In genomic region chr3:20890124-20890523, GRCh38 we compare ENCODE assay signal across 1 cellular context.
A peak's percentile ranks its signal among the peaks of the same experiment; 100 is the strongest.
TF ChIP-seq lines count a peak whose summit lies in the region.

No MANE protein-coding gene starts in this region.

TF ChIP-seq in K562, 482 proteins besides CTCF, POLR2A, EP300 and RAD21 (continued from another document and continues in another):
- TF ChIP-seq TCF7 (IDR thresholded peaks at IDR 0.05; ENCODE audit: borderline replicate concordance), result peak; percentile 74; the same call in 1 of the 2 replicates
- TF ChIP-seq, protein P1, sequence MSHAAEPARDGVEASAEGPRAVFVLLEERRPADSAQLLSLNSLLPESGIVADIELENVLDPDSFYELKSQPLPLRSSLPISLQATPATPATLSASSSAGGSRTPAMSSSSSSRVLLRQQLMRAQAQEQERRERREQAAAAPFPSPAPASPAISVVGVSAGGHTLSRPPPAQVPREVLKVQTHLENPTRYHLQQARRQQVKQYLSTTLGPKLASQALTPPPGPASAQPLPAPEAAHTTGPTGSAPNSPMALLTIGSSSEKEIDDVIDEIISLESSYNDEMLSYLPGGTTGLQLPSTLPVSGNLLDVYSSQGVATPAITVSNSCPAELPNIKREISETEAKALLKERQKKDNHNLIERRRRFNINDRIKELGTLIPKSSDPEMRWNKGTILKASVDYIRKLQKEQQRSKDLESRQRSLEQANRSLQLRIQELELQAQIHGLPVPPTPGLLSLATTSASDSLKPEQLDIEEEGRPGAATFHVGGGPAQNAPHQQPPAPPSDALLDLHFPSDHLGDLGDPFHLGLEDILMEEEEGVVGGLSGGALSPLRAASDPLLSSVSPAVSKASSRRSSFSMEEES (CRISPR knock-in tag; IDR thresholded peaks at IDR 0.05), result no peak
- no peak for TF ChIP-seq ZNF134 (CRISPR knock-in tag; conservative IDR thresholded peaks at IDR 0.05)
- TF ChIP-seq CREB1 (IDR thresholded peaks at IDR 0.05), result peak; percentile 92
- TF ChIP-seq CREB1 (CRISPR knock-in tag; IDR thresholded peaks at IDR 0.05), result peak; percentile 58; the same call in 1 of the 2 replicates
- no peak for TF ChIP-seq MAFK (IDR thresholded peaks at IDR 0.05; ENCODE audit: low read length)
- TF ChIP-seq ZNF699 (CRISPR knock-in tag; IDR thresholded peaks at IDR 0.05; ENCODE audit: insufficient replicate concordance), result no peak
- TF ChIP-seq, protein P2, sequence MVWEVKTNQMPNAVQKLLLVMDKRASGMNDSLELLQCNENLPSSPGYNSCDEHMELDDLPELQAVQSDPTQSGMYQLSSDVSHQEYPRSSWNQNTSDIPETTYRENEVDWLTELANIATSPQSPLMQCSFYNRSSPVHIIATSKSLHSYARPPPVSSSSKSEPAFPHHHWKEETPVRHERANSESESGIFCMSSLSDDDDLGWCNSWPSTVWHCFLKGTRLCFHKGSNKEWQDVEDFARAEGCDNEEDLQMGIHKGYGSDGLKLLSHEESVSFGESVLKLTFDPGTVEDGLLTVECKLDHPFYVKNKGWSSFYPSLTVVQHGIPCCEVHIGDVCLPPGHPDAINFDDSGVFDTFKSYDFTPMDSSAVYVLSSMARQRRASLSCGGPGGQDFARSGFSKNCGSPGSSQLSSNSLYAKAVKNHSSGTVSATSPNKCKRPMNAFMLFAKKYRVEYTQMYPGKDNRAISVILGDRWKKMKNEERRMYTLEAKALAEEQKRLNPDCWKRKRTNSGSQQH (CRISPR knock-in tag; IDR thresholded peaks at IDR 0.05), result no peak
- TF ChIP-seq U2AF1 (optimal IDR thresholded peaks at IDR 0.05; ENCODE audit: low read depth, low read length), result no peak
- TF ChIP-seq, protein P3, sequence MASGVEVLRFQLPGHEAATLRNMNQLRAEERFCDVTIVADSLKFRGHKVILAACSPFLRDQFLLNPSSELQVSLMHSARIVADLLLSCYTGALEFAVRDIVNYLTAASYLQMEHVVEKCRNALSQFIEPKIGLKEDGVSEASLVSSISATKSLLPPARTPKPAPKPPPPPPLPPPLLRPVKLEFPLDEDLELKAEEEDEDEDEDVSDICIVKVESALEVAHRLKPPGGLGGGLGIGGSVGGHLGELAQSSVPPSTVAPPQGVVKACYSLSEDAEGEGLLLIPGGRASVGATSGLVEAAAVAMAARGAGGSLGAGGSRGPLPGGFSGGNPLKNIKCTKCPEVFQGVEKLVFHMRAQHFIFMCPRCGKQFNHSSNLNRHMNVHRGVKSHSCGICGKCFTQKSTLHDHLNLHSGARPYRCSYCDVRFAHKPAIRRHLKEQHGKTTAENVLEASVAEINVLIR (CRISPR knock-in tag; IDR thresholded peaks at IDR 0.05), result 0 out of 2 replicates have a peak, but pooled peaks have one; percentile 26
- no peak for TF ChIP-seq GATAD2B (IDR thresholded peaks at IDR 0.05; ENCODE audit: borderline replicate concordance)
- TF ChIP-seq ZNF707 (CRISPR knock-in tag; conservative IDR thresholded peaks at IDR 0.05), result no peak
- no peak for TF ChIP-seq POLR2G (IDR thresholded peaks at IDR 0.05; ENCODE audit: low read depth, low read length)
- TF ChIP-seq MEF2A (IDR thresholded peaks at IDR 0.05; ENCODE audit: control insufficient read depth, low read depth, low read length), result peak; percentile 22; the same call in 1 of the 2 replicates
- TF ChIP-seq HNRNPK (IDR thresholded peaks at IDR 0.05; ENCODE audit: low read depth, low read length, poor library complexity, severe bottlenecking), result no peak
- no peak for TF ChIP-seq GATA2 (CRISPR knock-in tag; IDR thresholded peaks at IDR 0.05)
- TF ChIP-seq NFIX (CRISPR knock-in tag; IDR thresholded peaks at IDR 0.05; ENCODE audit: low read depth), result no peak
- no peak for TF ChIP-seq ZNF324 (CRISPR knock-in tag; IDR thresholded peaks at IDR 0.05)
- TF ChIP-seq FOXJ3 (CRISPR knock-in tag; IDR thresholded peaks at IDR 0.05), result no peak
- TF ChIP-seq, protein P4, sequence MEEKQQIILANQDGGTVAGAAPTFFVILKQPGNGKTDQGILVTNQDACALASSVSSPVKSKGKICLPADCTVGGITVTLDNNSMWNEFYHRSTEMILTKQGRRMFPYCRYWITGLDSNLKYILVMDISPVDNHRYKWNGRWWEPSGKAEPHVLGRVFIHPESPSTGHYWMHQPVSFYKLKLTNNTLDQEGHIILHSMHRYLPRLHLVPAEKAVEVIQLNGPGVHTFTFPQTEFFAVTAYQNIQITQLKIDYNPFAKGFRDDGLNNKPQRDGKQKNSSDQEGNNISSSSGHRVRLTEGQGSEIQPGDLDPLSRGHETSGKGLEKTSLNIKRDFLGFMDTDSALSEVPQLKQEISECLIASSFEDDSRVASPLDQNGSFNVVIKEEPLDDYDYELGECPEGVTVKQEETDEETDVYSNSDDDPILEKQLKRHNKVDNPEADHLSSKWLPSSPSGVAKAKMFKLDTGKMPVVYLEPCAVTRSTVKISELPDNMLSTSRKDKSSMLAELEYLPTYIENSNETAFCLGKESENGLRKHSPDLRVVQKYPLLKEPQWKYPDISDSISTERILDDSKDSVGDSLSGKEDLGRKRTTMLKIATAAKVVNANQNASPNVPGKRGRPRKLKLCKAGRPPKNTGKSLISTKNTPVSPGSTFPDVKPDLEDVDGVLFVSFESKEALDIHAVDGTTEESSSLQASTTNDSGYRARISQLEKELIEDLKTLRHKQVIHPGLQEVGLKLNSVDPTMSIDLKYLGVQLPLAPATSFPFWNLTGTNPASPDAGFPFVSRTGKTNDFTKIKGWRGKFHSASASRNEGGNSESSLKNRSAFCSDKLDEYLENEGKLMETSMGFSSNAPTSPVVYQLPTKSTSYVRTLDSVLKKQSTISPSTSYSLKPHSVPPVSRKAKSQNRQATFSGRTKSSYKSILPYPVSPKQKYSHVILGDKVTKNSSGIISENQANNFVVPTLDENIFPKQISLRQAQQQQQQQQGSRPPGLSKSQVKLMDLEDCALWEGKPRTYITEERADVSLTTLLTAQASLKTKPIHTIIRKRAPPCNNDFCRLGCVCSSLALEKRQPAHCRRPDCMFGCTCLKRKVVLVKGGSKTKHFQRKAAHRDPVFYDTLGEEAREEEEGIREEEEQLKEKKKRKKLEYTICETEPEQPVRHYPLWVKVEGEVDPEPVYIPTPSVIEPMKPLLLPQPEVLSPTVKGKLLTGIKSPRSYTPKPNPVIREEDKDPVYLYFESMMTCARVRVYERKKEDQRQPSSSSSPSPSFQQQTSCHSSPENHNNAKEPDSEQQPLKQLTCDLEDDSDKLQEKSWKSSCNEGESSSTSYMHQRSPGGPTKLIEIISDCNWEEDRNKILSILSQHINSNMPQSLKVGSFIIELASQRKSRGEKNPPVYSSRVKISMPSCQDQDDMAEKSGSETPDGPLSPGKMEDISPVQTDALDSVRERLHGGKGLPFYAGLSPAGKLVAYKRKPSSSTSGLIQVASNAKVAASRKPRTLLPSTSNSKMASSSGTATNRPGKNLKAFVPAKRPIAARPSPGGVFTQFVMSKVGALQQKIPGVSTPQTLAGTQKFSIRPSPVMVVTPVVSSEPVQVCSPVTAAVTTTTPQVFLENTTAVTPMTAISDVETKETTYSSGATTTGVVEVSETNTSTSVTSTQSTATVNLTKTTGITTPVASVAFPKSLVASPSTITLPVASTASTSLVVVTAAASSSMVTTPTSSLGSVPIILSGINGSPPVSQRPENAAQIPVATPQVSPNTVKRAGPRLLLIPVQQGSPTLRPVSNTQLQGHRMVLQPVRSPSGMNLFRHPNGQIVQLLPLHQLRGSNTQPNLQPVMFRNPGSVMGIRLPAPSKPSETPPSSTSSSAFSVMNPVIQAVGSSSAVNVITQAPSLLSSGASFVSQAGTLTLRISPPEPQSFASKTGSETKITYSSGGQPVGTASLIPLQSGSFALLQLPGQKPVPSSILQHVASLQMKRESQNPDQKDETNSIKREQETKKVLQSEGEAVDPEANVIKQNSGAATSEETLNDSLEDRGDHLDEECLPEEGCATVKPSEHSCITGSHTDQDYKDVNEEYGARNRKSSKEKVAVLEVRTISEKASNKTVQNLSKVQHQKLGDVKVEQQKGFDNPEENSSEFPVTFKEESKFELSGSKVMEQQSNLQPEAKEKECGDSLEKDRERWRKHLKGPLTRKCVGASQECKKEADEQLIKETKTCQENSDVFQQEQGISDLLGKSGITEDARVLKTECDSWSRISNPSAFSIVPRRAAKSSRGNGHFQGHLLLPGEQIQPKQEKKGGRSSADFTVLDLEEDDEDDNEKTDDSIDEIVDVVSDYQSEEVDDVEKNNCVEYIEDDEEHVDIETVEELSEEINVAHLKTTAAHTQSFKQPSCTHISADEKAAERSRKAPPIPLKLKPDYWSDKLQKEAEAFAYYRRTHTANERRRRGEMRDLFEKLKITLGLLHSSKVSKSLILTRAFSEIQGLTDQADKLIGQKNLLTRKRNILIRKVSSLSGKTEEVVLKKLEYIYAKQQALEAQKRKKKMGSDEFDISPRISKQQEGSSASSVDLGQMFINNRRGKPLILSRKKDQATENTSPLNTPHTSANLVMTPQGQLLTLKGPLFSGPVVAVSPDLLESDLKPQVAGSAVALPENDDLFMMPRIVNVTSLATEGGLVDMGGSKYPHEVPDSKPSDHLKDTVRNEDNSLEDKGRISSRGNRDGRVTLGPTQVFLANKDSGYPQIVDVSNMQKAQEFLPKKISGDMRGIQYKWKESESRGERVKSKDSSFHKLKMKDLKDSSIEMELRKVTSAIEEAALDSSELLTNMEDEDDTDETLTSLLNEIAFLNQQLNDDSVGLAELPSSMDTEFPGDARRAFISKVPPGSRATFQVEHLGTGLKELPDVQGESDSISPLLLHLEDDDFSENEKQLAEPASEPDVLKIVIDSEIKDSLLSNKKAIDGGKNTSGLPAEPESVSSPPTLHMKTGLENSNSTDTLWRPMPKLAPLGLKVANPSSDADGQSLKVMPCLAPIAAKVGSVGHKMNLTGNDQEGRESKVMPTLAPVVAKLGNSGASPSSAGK (IDR thresholded peaks at IDR 0.05), result peak; percentile 26; the same call in 1 of the 2 replicates
- TF ChIP-seq, protein P5, sequence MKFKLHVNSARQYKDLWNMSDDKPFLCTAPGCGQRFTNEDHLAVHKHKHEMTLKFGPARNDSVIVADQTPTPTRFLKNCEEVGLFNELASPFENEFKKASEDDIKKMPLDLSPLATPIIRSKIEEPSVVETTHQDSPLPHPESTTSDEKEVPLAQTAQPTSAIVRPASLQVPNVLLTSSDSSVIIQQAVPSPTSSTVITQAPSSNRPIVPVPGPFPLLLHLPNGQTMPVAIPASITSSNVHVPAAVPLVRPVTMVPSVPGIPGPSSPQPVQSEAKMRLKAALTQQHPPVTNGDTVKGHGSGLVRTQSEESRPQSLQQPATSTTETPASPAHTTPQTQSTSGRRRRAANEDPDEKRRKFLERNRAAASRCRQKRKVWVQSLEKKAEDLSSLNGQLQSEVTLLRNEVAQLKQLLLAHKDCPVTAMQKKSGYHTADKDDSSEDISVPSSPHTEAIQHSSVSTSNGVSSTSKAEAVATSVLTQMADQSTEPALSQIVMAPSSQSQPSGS (CRISPR knock-in tag; IDR thresholded peaks at IDR 0.05), result no peak
- no peak for TF ChIP-seq HEY1 (CRISPR knock-in tag; IDR thresholded peaks at IDR 0.05; ENCODE audit: borderline replicate concordance)
- TF ChIP-seq ZNF518B (CRISPR knock-in tag; IDR thresholded peaks at IDR 0.05), result no peak
- TF ChIP-seq NRF1 (conservative IDR thresholded peaks at IDR 0.05 in 1 of 2, IDR thresholded peaks at IDR 0.05 in 1 of 2), result no peak
- TF ChIP-seq ZC3H11A (IDR thresholded peaks at IDR 0.05; ENCODE audit: low read depth, low read length), result no peak
- TF ChIP-seq ZNF124 (CRISPR knock-in tag; IDR thresholded peaks at IDR 0.05), result no peak
- no peak for TF ChIP-seq THRAP3 (IDR thresholded peaks at IDR 0.05; ENCODE audit: borderline replicate concordance)
- TF ChIP-seq ARID3B (CRISPR knock-in tag; IDR thresholded peaks at IDR 0.05; ENCODE audit: borderline replicate concordance), result no peak
- TF ChIP-seq HOXB6 (CRISPR knock-in tag; IDR thresholded peaks at IDR 0.05; ENCODE audit: borderline replicate concordance), result no peak
- no peak for TF ChIP-seq COPS2 (conservative IDR thresholded peaks at IDR 0.05)
- no peak for TF ChIP-seq LCOR (CRISPR knock-in tag; IDR thresholded peaks at IDR 0.05)
